11 cellular contexts compared by ENCODE assay signal in the genomic region with DNA sequence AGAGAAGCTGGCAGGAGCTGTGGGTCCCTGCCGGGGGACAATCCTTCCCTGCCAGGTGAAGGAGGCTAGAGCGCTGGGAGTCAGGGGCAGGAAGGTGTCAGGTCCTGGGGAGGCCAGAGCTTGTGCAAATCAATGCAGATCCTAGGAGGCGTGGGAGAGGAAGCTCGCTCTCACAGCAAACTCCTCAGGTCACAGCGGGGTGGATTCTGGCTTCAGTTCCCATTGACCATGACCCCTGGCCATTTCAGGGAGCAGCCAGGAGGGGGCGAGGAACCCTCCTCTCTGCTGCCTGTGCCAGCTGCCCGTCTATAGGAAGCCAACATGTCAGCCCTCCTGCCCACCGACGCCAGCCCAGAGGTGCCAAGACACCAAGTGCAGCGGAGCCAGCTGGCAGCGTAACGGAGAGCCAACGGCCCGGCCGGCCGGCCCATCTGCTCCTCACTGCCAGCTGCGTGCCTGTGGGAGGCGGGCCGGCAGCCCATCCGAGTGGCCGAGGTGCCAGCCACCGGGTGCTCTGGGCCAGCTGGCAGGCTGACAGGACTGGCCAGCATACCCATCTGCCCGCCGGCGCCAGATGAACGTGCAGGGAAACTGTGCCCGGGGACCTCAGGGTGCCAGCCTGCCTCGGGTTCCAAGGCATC.
A peak's percentile ranks its signal among the peaks of the same experiment; 100 is the strongest.
DNase-seq lines count a peak whose midpoint lies in the region; ATAC-seq and TF ChIP-seq lines count a peak whose summit lies in the region.
"Had no signal": no experiment of that assay in that cellular context is flagged by ENCODE, and none has a peak within 500 bp of the region (broad histone marks: within the 10 kb centered on the region; RNA-seq: fewer than 3 reads in every experiment).

No MANE protein-coding gene starts in this region.

- no peaks in the 10 kb centered on the region for H3K36me3 Mint-ChIP-seq in activated naive CD4-positive, alpha-beta T cell treated with anti-CD3 and anti-CD28 coated beads, Interleukin-2, amount 50 U/mL, for 72 hours
- H3K36me3 Mint-ChIP-seq: activated naive CD8-positive, alpha-beta T cell treated with anti-CD3 and anti-CD28 coated beads, Interleukin-2, amount 10 ng/mL, durations not matched to agents 7 days and 5 days had no signal

- H3K4me3 ChIP-seq in HCT116 (replicated peaks in 1 of 2; ENCODE audit: low read depth in 1 of 2, low read length in 2 of 2) (no peak overlapping the region), retinal pigment epithelial cell (ENCODE audit: low read length) (no peak overlapping the region)
- H3K4me3 ChIP-seq: lung, SJSA1 had no signal

- no peaks in the 10 kb centered on the region for H3K79me2 ChIP-seq in HCT116 (ENCODE audit: insufficient read depth, low read length)

- no peak overlapping the region for H2AFZ ChIP-seq in HCT116 (ENCODE audit: low read depth, low read length, poor library complexity, severe bottlenecking)

- BruUV-seq in HCT116 (replicated peaks; lab: Mats Ljungman, UMichigan), result no TSS peak

- intact Hi-C loops in HCT116 (cut with micrococcal nuclease), result no loop called here
- intact Hi-C loops in left cardiac atrium (cut with DNase I), result no loop called here

- no peak overlapping the region for H3K27ac Mint-ChIP-seq in activated naive CD4-positive, alpha-beta T cell treated with anti-CD3 and anti-CD28 coated beads, Interleukin-2, amount 50 U/mL, for 72 hours
- H3K27ac Mint-ChIP-seq: activated naive CD8-positive, alpha-beta T cell treated with anti-CD3 and anti-CD28 coated beads, Interleukin-2, amount 10 ng/mL, durations not matched to agents 7 days and 5 days had no signal

- H4K20me1 ChIP-seq in HCT116 (ENCODE audit: insufficient read depth), result no peaks in the 10 kb centered on the region

- H3K4me2 ChIP-seq in HCT116 (ENCODE audit: low read length), result no peak overlapping the region

- H3K9me2 ChIP-seq in HCT116 (ENCODE audit: insufficient read depth), result no peaks in the 10 kb centered on the region

- POLR2A ChIA-PET in HCT116 (lab: Charles Lee), result no interaction called here

- no peak for TF ChIP-seq POLR2A in HCT116 (IDR thresholded peaks at IDR 0.05; ENCODE audit: borderline replicate concordance, extremely low read depth, insufficient read depth, insufficient read length)

- H3K36me3 ChIP-seq in HCT116 (ENCODE audit: control insufficient read depth in 1 of 2, insufficient read depth in 2 of 2, low read length in 2 of 2), result no peaks in the 10 kb centered on the region
- H3K36me3 ChIP-seq: SJSA1 had no signal

- H3K9me3 ChIP-seq in HCT116 (ENCODE audit: control insufficient read depth in 1 of 2, insufficient read depth in 1 of 2, low read depth in 1 of 2, low read length in 2 of 2), result no peaks in the 10 kb centered on the region
- H3K9me3 ChIP-seq: SJSA1 had no signal

- DNase-seq in HCT116 (ENCODE audit: low read depth, low spot score) (no peak), left cardiac atrium (peak; percentile 34), retinal pigment epithelial cell (ENCODE audit: low read depth) (no peak), SKM-1 treated with dmso at 0.1 percent for 144 hours (lab: John Stamatoyannopoulos, UW; ENCODE audit: unreplicated experiment) (no peak)
- no peak for DNase-seq in activated naive CD4-positive, alpha-beta T cell treated with anti-CD3 and anti-CD28 coated beads, Interleukin-2, amount 50 U/mL, for 72 hours (ENCODE audit: low spot score in 2 of 2)
- no peak for DNase-seq in stimulated activated CD8-positive, alpha-beta memory T cell treated with anti-CD3 and anti-CD28 coated beads, Interleukin-4, amount 100 ng/mL, for 48 hours
- DNase-seq: activated naive CD8-positive, alpha-beta T cell treated with anti-CD3 and anti-CD28 coated beads, Interleukin-2, amount 10 ng/mL, durations not matched to agents 7 days and 5 days had no signal

- no peak overlapping the region for H3K9ac ChIP-seq in HCT116 (ENCODE audit: low read length)

- H3K9me3 Mint-ChIP-seq in activated naive CD4-positive, alpha-beta T cell treated with anti-CD3 and anti-CD28 coated beads, Interleukin-2, amount 50 U/mL, for 72 hours, result peaks cover 0 to 4% of the 10 kb centered on the region in 2 donors
- H3K9me3 Mint-ChIP-seq: activated naive CD8-positive, alpha-beta T cell treated with anti-CD3 and anti-CD28 coated beads, Interleukin-2, amount 10 ng/mL, durations not matched to agents 7 days and 5 days had no signal

- H3K27me3 ChIP-seq in HCT116 (ENCODE audit: insufficient read depth, low read length), result peaks cover 28% of the 10 kb centered on the region

- CTCF ChIA-PET in HCT116 (lab: Charles Lee), result no interaction called here

- TF ChIP-seq CTCF in HCT116 (IDR thresholded peaks at IDR 0.05 in 2 of 3, conservative IDR thresholded peaks at IDR 0.05 in 1 of 3; ENCODE audit: borderline replicate concordance in 1 of 3, insufficient read depth in 1 of 3, low read depth in 2 of 3, low read length in 2 of 3) (peak in 2 of 3 experiments; percentile 17 to 35; a peak in 3 of 6 replicates), retinal pigment epithelial cell (conservative IDR thresholded peaks at IDR 0.05; ENCODE audit: low read depth, low read length) (peak; percentile 44)

- no peak for TF ChIP-seq RAD21 in HCT116 (IDR thresholded peaks at IDR 0.05; ENCODE audit: low read depth)

- ATAC-seq in HCT116 (peak; percentile 49; the same call in 1 of the 2 replicates), SK-N-SH treated with all-trans-retinoic acid at 6 μM for 48 hours (peak; percentile 82), left cardiac atrium (peak; percentile 66 to 87), GM21528 (IDR thresholded peaks at IDR 0.05; ENCODE audit: low FRiP score, unreplicated experiment) (no peak)
- ATAC-seq in activated naive CD4-positive, alpha-beta T cell treated with anti-CD3 and anti-CD28 coated beads, Interleukin-2, amount 50 U/mL, for 72 hours, result no peak

- no peaks in the 10 kb centered on the region for H3K4me1 ChIP-seq in HCT116 (ENCODE audit: control insufficient read depth in 1 of 2, insufficient read depth in 2 of 2, low read length in 2 of 2)
- H3K4me1 ChIP-seq: SJSA1 had no signal

- no peak overlapping the region for H3K27ac ChIP-seq in HCT116 (ENCODE audit: low read depth, low read length)
- H3K27ac ChIP-seq: SJSA1 had no signal

- RAD21 ChIA-PET in HCT116 (lab: Charles Lee; ENCODE audit: low non-redundant PET in 1 of 2, low total read pairs in 2 of 2, uncharacterized antibody in 2 of 2, unreplicated experiment in 2 of 2), result interaction anchor here in 1 of 2 experiments (0.8 kb wide), 1 partner anchor 298 kb away, joined by 3 read pairs; no protein-coding TSS in a partner anchor

TF ChIP-seq in HCT116, 20 proteins besides CTCF, POLR2A, EP300 and RAD21 (continues in another document):
- no peak for TF ChIP-seq POLR2AphosphoS5 (IDR thresholded peaks at IDR 0.05; ENCODE audit: low read depth, low read length)
- TF ChIP-seq ZBTB33 (IDR thresholded peaks at IDR 0.05; ENCODE audit: extremely low read depth, insufficient replicate concordance, low read length), result no peak
- no peak for TF ChIP-seq SRF (IDR thresholded peaks at IDR 0.05; ENCODE audit: low read depth)
- TF ChIP-seq JUND (IDR thresholded peaks at IDR 0.05), result no peak
- TF ChIP-seq ELF1 (IDR thresholded peaks at IDR 0.05; ENCODE audit: borderline replicate concordance, low read depth), result no peak
- TF ChIP-seq ATF3 (IDR thresholded peaks at IDR 0.05), result no peak
- no peak for TF ChIP-seq EZH2phosphoT487 (IDR thresholded peaks at IDR 0.05; ENCODE audit: borderline replicate concordance)

TF ChIP-seq in SK-N-SH treated with all-trans-retinoic acid at 6 μM for 48 hours, 23 proteins besides CTCF, POLR2A, EP300 and RAD21 (continues in another document):
- TF ChIP-seq PPARA (CRISPR knock-in tag; IDR thresholded peaks at IDR 0.05; ENCODE audit: borderline replicate concordance) (no peak), RARB (CRISPR knock-in tag; IDR thresholded peaks at IDR 0.05) (no peak), TSHZ2 (CRISPR knock-in tag; IDR thresholded peaks at IDR 0.05) (no peak), SNAI2 (CRISPR knock-in tag; IDR thresholded peaks at IDR 0.05) (no peak), ARNTL (CRISPR knock-in tag; IDR thresholded peaks at IDR 0.05; ENCODE audit: borderline replicate concordance, low read depth) (no peak), ZNF70 (CRISPR knock-in tag; IDR thresholded peaks at IDR 0.05) (no peak)
- TF ChIP-seq, protein P1, sequence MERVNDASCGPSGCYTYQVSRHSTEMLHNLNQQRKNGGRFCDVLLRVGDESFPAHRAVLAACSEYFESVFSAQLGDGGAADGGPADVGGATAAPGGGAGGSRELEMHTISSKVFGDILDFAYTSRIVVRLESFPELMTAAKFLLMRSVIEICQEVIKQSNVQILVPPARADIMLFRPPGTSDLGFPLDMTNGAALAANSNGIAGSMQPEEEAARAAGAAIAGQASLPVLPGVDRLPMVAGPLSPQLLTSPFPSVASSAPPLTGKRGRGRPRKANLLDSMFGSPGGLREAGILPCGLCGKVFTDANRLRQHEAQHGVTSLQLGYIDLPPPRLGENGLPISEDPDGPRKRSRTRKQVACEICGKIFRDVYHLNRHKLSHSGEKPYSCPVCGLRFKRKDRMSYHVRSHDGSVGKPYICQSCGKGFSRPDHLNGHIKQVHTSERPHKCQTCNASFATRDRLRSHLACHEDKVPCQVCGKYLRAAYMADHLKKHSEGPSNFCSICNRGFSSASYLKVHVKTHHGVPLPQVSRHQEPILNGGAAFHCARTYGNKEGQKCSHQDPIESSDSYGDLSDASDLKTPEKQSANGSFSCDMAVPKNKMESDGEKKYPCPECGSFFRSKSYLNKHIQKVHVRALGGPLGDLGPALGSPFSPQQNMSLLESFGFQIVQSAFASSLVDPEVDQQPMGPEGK (CRISPR knock-in tag; IDR thresholded peaks at IDR 0.05; ENCODE audit: borderline replicate concordance), result no peak

Comparison
In these comparisons a context has a peak if more than half of its experiments do, and no peak if none do; other contexts are left out.
1. ATAC-seq: peak in HCT116 (single experiment), SK-N-SH treated with all-trans-retinoic acid at 6 μM for 48 hours (single experiment) and left cardiac atrium (2 of 2); none in activated naive CD4-positive, alpha-beta T cell treated with anti-CD3 and anti-CD28 coated beads, Interleukin-2, amount 50 U/mL, for 72 hours (0 of 2) and GM21528 (single experiment).